20 cellular contexts compared by ENCODE assay signal in the genomic region with DNA sequence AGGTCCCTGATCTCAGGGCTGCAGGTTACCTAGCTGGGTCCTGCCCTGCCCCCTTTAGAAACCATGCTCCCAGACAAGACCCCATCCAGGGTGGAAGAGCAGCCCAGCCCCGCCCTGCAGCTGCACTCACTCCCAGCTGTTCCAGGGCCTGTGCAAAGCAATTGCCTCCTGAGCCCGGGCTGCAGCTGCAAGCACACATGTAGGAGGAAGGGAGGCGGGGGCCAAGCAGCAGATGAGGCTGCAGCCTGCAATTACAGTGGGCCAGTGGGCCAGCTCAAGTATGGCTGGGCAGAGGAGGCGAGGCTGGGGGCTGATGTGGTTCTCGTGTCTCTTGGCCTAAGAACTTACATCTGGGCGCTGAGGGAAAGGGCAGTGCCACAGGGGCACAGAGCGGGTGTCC.
"Had no signal": no experiment of that assay in that cellular context is flagged by ENCODE, and none has a peak within 500 bp of the region (broad histone marks: within the 10 kb centered on the region; RNA-seq: fewer than 3 reads in every experiment).

No MANE protein-coding gene starts in this region.

- H3K9me3 ChIP-seq: neutrophil, sigmoid colon, thoracic aorta, transverse colon had no signal

- H3K36me3 Mint-ChIP-seq: immature natural killer cell; naive thymus-derived CD4-positive, alpha-beta T cell; stimulated activated naive B cell treated with anti-CD40 and anti-IgM and Interleukin-4, amounts not matched to agents 10 μg/mL and 1 μg/mL and 100 μg/mL, for 72 hours had no signal

- H3K4me1 ChIP-seq: foreskin keratinocyte, sigmoid colon, transverse colon had no signal

- H3K4me3 ChIP-seq: coronary artery, sigmoid colon, skin epidermis, thoracic aorta, transverse colon had no signal

- H3K4me3 Mint-ChIP-seq: endodermal cell; immature natural killer cell; naive thymus-derived CD4-positive, alpha-beta T cell; nephron progenitor cell; stimulated activated naive B cell treated with anti-CD40 and anti-IgM and Interleukin-4, amounts not matched to agents 10 μg/mL and 1 μg/mL and 100 μg/mL, for 72 hours; stimulated activated naive CD8-positive, alpha-beta T cell treated with anti-CD3 and anti-CD28 coated beads, Interleukin-15, amount 100 ng/mL, for 72 hours had no signal

- DNase-seq: effector CD4-positive, alpha-beta T cell; endodermal cell; erythroblast; foreskin keratinocyte; immature natural killer cell; left cardiac atrium; left ventricle myocardium superior; mesendoderm; naive thymus-derived CD4-positive, alpha-beta T cell; nephron progenitor cell; sigmoid colon; stimulated activated CD4-positive, alpha-beta T cell treated with anti-CD3 and anti-CD28 coated beads, Interleukin-2, amount 100 ng/mL, for 24 hours; stimulated activated CD4-positive, alpha-beta T cell treated with anti-CD3 and anti-CD28 coated beads, Interleukin-4, amount 100 ng/mL, for 4 hours; stimulated activated naive B cell treated with anti-CD40 and anti-IgM and Interleukin-4, amounts not matched to agents 10 μg/mL and 1 μg/mL and 100 μg/mL, for 72 hours; stimulated activated naive CD8-positive, alpha-beta T cell treated with anti-CD3 and anti-CD28 coated beads, Interleukin-15, amount 100 ng/mL, for 72 hours; transverse colon had no signal

- H3K36me3 ChIP-seq: neutrophil, sigmoid colon, thoracic aorta, transverse colon had no signal

- H3K9me3 Mint-ChIP-seq: endodermal cell; immature natural killer cell; naive thymus-derived CD4-positive, alpha-beta T cell; nephron progenitor cell; stimulated activated naive B cell treated with anti-CD40 and anti-IgM and Interleukin-4, amounts not matched to agents 10 μg/mL and 1 μg/mL and 100 μg/mL, for 72 hours; stimulated activated naive CD8-positive, alpha-beta T cell treated with anti-CD3 and anti-CD28 coated beads, Interleukin-15, amount 100 ng/mL, for 72 hours had no signal

- H3K4me1 Mint-ChIP-seq: immature natural killer cell; stimulated activated naive B cell treated with anti-CD40 and anti-IgM and Interleukin-4, amounts not matched to agents 10 μg/mL and 1 μg/mL and 100 μg/mL, for 72 hours; stimulated activated naive CD8-positive, alpha-beta T cell treated with anti-CD3 and anti-CD28 coated beads, Interleukin-15, amount 100 ng/mL, for 72 hours had no signal

- H3K27ac Mint-ChIP-seq: endodermal cell; immature natural killer cell; naive thymus-derived CD4-positive, alpha-beta T cell; nephron progenitor cell; stimulated activated naive B cell treated with anti-CD40 and anti-IgM and Interleukin-4, amounts not matched to agents 10 μg/mL and 1 μg/mL and 100 μg/mL, for 72 hours; stimulated activated naive CD8-positive, alpha-beta T cell treated with anti-CD3 and anti-CD28 coated beads, Interleukin-15, amount 100 ng/mL, for 72 hours had no signal

- H3K27ac ChIP-seq: coronary artery, foreskin keratinocyte, neutrophil, sigmoid colon, skin epidermis, thoracic aorta, transverse colon had no signal

- ATAC-seq: foreskin keratinocyte; left cardiac atrium; left ventricle myocardium superior; naive thymus-derived CD4-positive, alpha-beta T cell; stimulated activated naive B cell treated with anti-CD40 and anti-IgM and Interleukin-4, amounts not matched to agents 10 μg/mL and 1 μg/mL and 100 μg/mL, for 72 hours; stimulated activated naive CD8-positive, alpha-beta T cell treated with anti-CD3 and anti-CD28 coated beads, Interleukin-15, amount 100 ng/mL, for 72 hours had no signal
